In the genomic region with DNA sequence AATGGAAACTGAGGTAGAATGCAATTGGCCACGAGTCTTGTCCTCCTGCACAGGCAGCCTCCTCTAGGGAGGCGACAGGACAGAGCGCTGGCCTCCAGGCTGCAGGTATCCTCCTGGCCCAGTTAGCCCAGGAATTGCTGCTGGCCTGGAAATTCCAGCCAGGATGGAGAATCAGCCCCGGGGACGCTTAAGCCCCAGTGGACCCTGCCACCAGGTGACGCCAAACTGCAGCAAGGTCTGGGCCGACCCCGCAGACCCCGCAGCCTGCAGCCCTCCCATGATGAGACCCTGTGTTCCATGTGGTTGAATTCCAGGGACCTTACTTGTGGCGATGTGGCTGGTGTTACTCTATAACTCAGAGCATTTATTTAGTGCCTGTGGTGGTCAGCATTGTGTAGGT, we compare ENCODE assay signal across 2 cellular contexts.
TF ChIP-seq lines count a peak whose summit lies in the region.

No MANE protein-coding gene starts in this region.

TF ChIP-seq in GM12891, 5 proteins besides CTCF, POLR2A, EP300 and RAD21:
- TF ChIP-seq POLR2AphosphoS5 (IDR thresholded peaks at IDR 0.05; ENCODE audit: low read depth, low read length), result 0 out of 2 replicates have a peak, but pooled peaks have one; percentile 9
- no peak for TF ChIP-seq PAX5 (IDR thresholded peaks at IDR 0.05; ENCODE audit: insufficient read depth, low read length, severe bottlenecking)
TF ChIP-seq in GM12891: peak in this region for 1.

TF ChIP-seq in H1, 55 proteins besides CTCF, POLR2A, EP300 and RAD21:
- no peak for TF ChIP-seq SAP30 (IDR thresholded peaks at IDR 0.05; ENCODE audit: insufficient read depth, insufficient replicate concordance, low read length)
- no peak for TF ChIP-seq NRF1 (IDR thresholded peaks at IDR 0.05; ENCODE audit: low read depth, low read length)
- TF ChIP-seq SP2 (IDR thresholded peaks at IDR 0.05; ENCODE audit: low read length), result no peak
- TF ChIP-seq FOSL1 (IDR thresholded peaks at IDR 0.05; ENCODE audit: insufficient read depth, low read depth, low read length), result no peak
- no peak for TF ChIP-seq KDM4A (IDR thresholded peaks at IDR 0.05; ENCODE audit: low read depth, low read length, severe bottlenecking)
- 0 out of 2 replicates have a peak, but pooled peaks have one; percentile 33 for TF ChIP-seq POLR2AphosphoS5 (IDR thresholded peaks at IDR 0.05; ENCODE audit: low read depth, low read length)
- TF ChIP-seq, protein P1, sequence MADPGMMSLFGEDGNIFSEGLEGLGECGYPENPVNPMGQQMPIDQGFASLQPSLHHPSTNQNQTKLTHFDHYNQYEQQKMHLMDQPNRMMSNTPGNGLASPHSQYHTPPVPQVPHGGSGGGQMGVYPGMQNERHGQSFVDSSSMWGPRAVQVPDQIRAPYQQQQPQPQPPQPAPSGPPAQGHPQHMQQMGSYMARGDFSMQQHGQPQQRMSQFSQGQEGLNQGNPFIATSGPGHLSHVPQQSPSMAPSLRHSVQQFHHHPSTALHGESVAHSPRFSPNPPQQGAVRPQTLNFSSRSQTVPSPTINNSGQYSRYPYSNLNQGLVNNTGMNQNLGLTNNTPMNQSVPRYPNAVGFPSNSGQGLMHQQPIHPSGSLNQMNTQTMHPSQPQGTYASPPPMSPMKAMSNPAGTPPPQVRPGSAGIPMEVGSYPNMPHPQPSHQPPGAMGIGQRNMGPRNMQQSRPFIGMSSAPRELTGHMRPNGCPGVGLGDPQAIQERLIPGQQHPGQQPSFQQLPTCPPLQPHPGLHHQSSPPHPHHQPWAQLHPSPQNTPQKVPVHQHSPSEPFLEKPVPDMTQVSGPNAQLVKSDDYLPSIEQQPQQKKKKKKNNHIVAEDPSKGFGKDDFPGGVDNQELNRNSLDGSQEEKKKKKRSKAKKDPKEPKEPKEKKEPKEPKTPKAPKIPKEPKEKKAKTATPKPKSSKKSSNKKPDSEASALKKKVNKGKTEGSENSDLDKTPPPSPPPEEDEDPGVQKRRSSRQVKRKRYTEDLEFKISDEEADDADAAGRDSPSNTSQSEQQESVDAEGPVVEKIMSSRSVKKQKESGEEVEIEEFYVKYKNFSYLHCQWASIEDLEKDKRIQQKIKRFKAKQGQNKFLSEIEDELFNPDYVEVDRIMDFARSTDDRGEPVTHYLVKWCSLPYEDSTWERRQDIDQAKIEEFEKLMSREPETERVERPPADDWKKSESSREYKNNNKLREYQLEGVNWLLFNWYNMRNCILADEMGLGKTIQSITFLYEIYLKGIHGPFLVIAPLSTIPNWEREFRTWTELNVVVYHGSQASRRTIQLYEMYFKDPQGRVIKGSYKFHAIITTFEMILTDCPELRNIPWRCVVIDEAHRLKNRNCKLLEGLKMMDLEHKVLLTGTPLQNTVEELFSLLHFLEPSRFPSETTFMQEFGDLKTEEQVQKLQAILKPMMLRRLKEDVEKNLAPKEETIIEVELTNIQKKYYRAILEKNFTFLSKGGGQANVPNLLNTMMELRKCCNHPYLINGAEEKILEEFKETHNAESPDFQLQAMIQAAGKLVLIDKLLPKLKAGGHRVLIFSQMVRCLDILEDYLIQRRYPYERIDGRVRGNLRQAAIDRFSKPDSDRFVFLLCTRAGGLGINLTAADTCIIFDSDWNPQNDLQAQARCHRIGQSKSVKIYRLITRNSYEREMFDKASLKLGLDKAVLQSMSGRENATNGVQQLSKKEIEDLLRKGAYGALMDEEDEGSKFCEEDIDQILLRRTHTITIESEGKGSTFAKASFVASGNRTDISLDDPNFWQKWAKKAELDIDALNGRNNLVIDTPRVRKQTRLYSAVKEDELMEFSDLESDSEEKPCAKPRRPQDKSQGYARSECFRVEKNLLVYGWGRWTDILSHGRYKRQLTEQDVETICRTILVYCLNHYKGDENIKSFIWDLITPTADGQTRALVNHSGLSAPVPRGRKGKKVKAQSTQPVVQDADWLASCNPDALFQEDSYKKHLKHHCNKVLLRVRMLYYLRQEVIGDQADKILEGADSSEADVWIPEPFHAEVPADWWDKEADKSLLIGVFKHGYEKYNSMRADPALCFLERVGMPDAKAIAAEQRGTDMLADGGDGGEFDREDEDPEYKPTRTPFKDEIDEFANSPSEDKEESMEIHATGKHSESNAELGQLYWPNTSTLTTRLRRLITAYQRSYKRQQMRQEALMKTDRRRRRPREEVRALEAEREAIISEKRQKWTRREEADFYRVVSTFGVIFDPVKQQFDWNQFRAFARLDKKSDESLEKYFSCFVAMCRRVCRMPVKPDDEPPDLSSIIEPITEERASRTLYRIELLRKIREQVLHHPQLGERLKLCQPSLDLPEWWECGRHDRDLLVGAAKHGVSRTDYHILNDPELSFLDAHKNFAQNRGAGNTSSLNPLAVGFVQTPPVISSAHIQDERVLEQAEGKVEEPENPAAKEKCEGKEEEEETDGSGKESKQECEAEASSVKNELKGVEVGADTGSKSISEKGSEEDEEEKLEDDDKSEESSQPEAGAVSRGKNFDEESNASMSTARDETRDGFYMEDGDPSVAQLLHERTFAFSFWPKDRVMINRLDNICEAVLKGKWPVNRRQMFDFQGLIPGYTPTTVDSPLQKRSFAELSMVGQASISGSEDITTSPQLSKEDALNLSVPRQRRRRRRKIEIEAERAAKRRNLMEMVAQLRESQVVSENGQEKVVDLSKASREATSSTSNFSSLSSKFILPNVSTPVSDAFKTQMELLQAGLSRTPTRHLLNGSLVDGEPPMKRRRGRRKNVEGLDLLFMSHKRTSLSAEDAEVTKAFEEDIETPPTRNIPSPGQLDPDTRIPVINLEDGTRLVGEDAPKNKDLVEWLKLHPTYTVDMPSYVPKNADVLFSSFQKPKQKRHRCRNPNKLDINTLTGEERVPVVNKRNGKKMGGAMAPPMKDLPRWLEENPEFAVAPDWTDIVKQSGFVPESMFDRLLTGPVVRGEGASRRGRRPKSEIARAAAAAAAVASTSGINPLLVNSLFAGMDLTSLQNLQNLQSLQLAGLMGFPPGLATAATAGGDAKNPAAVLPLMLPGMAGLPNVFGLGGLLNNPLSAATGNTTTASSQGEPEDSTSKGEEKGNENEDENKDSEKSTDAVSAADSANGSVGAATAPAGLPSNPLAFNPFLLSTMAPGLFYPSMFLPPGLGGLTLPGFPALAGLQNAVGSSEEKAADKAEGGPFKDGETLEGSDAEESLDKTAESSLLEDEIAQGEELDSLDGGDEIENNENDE (IDR thresholded peaks at IDR 0.05; ENCODE audit: insufficient replicate concordance, low read length), result no peak
- 0 out of 2 replicates have a peak, but pooled peaks have one; percentile 21 for TF ChIP-seq TEAD4 (IDR thresholded peaks at IDR 0.05; ENCODE audit: low read depth, low read length)
- TF ChIP-seq SP4 (IDR thresholded peaks at IDR 0.05; ENCODE audit: low read length), result no peak
- TF ChIP-seq CREB1 (IDR thresholded peaks at IDR 0.05), result no peak
- no peak for TF ChIP-seq CHD2 (IDR thresholded peaks at IDR 0.05; ENCODE audit: low read length)
